In genomic region chr3:10265833-10266232, GRCh38 we compare ENCODE assay signal across 26 cellular contexts. TPM values are rescaled to one million over a fixed set of nuclear protein-coding genes. Genes with fewer than 3 reads are reported as not detected.
DNase-seq lines count a peak whose midpoint lies in the region; ATAC-seq and TF ChIP-seq lines count a peak whose summit lies in the region.
"Had no signal": no experiment of that assay in that cellular context is flagged by ENCODE, and none has a peak within 500 bp of the region (broad histone marks: within the 10 kb centered on the region; RNA-seq: fewer than 3 reads in every experiment).

No MANE protein-coding gene starts in this region.

- H3K9me3 Mint-ChIP-seq in activated naive CD4-positive, alpha-beta T cell treated with anti-CD3 and anti-CD28 coated beads, Interleukin-2, amount 10 ng/mL, durations not matched to agents 7 days and 5 days: no peaks in the 10 kb centered on the region
- no peaks in the 10 kb centered on the region for H3K9me3 Mint-ChIP-seq in activated naive CD4-positive, alpha-beta T cell treated with anti-CD3 and anti-CD28 coated beads, Interleukin-2, amount 50 U/mL, for 72 hours
- no peaks in the 10 kb centered on the region for H3K9me3 Mint-ChIP-seq in effector memory CD8-positive, alpha-beta T cell
- H3K9me3 Mint-ChIP-seq in stimulated activated effector memory CD8-positive, alpha-beta T cell treated with anti-CD3 and anti-CD28 coated beads, Interleukin-12 subunit alpha, Interleukin-12 subunit beta, amount 100 ng/mL, for 72 hours: no peaks in the 10 kb centered on the region
- H3K9me3 Mint-ChIP-seq: memory B cell had no signal

- no peaks in the 10 kb centered on the region for H3K36me3 ChIP-seq in breast epithelium

- H3K4me1 ChIP-seq in breast epithelium: no peaks in the 10 kb centered on the region
- H3K4me1 ChIP-seq: BLaER1 had no signal

- H3K27me3 ChIP-seq in breast epithelium: no peaks in the 10 kb centered on the region
- H3K27me3 ChIP-seq: BLaER1, body of pancreas had no signal

- H3K27ac ChIP-seq in breast epithelium: no peak overlapping the region
- H3K27ac ChIP-seq: BLaER1, body of pancreas, PC-9, skin epidermis had no signal

- no peaks in the 10 kb centered on the region for H3K9me3 ChIP-seq in T-helper 17 cell (ENCODE audit: control insufficient read depth, low read length, poor library complexity, severe bottlenecking)
- H3K9me3 ChIP-seq in breast epithelium: no peaks in the 10 kb centered on the region
- H3K9me3 ChIP-seq: BLaER1, body of pancreas had no signal

- ATAC-seq in activated naive CD4-positive, alpha-beta T cell treated with anti-CD3 and anti-CD28 coated beads, Interleukin-2, amount 50 U/mL, for 72 hours: no peak
- no peak for ATAC-seq in T-helper 17 cell
- no peak for ATAC-seq in effector memory CD8-positive, alpha-beta T cell (replicated peaks)
- no peak for ATAC-seq in stimulated activated effector memory CD8-positive, alpha-beta T cell treated with anti-CD3 and anti-CD28 coated beads, Interleukin-12 subunit alpha, Interleukin-12 subunit beta, amount 100 ng/mL, for 72 hours
- ATAC-seq: body of pancreas, left colon, Right ventricle myocardium inferior had no signal

- no peak for DNase-seq in activated naive CD4-positive, alpha-beta T cell treated with anti-CD3 and anti-CD28 coated beads, Interleukin-2, amount 10 ng/mL, durations not matched to agents 7 days and 5 days
- DNase-seq in activated naive CD4-positive, alpha-beta T cell treated with anti-CD3 and anti-CD28 coated beads, Interleukin-2, amount 50 U/mL, for 72 hours (ENCODE audit: low spot score in 2 of 2): no peak
- DNase-seq in T-helper 17 cell (no peak), breast epithelium (ENCODE audit: low spot score in 2 of 2) (no peak), medulla oblongata (ENCODE audit: extremely low spot score) (no peak)
- DNase-seq in effector memory CD8-positive, alpha-beta T cell: no peak
- no peak for DNase-seq in stimulated activated effector memory CD8-positive, alpha-beta T cell treated with anti-CD3 and anti-CD28 coated beads, Interleukin-12 subunit alpha, Interleukin-12 subunit beta, amount 100 ng/mL, for 72 hours (ENCODE audit: low spot score in 2 of 2)
- DNase-seq: body of pancreas, Calu3, DND-41, HCEC 1CT, hippocampal formation, left colon, NCI-H1105 treated with DMSO at 0.1 percent for 48 hours, NCI-H2029, NCI-H526 treated with DMSO at 0.1 percent for 48 hours, occipital lobe, PC-9, trophoblast cell had no signal

- no peak for TF ChIP-seq CTCF in breast epithelium (IDR thresholded peaks at IDR 0.05)

- peak overlapping the region; percentile 46 for H3K27ac Mint-ChIP-seq in activated naive CD4-positive, alpha-beta T cell treated with anti-CD3 and anti-CD28 coated beads, Interleukin-2, amount 10 ng/mL, durations not matched to agents 7 days and 5 days
- peak overlapping the region in 1 of 2 donors; percentile 78 for H3K27ac Mint-ChIP-seq in activated naive CD4-positive, alpha-beta T cell treated with anti-CD3 and anti-CD28 coated beads, Interleukin-2, amount 50 U/mL, for 72 hours
- H3K27ac Mint-ChIP-seq in T-helper 17 cell: peak overlapping the region; percentile 32
- H3K27ac Mint-ChIP-seq in effector memory CD8-positive, alpha-beta T cell: peak overlapping the region; percentile 51 to 69
- H3K27ac Mint-ChIP-seq in stimulated activated effector memory CD8-positive, alpha-beta T cell treated with anti-CD3 and anti-CD28 coated beads, Interleukin-12 subunit alpha, Interleukin-12 subunit beta, amount 100 ng/mL, for 72 hours: peak overlapping the region; percentile 56

- peaks cover 65% of the 10 kb centered on the region for H3K36me3 Mint-ChIP-seq in activated naive CD4-positive, alpha-beta T cell treated with anti-CD3 and anti-CD28 coated beads, Interleukin-2, amount 10 ng/mL, durations not matched to agents 7 days and 5 days
- H3K36me3 Mint-ChIP-seq in activated naive CD4-positive, alpha-beta T cell treated with anti-CD3 and anti-CD28 coated beads, Interleukin-2, amount 50 U/mL, for 72 hours: peaks cover 25 to 66% of the 10 kb centered on the region in 2 donors
- peaks cover 12% of the 10 kb centered on the region for H3K36me3 Mint-ChIP-seq in T-helper 17 cell (ENCODE audit: low read depth)
- H3K36me3 Mint-ChIP-seq in effector memory CD8-positive, alpha-beta T cell (ENCODE audit: insufficient read depth): peaks cover 95% of the 10 kb centered on the region
- peaks cover 100% of the 10 kb centered on the region for H3K36me3 Mint-ChIP-seq in stimulated activated effector memory CD8-positive, alpha-beta T cell treated with anti-CD3 and anti-CD28 coated beads, Interleukin-12 subunit alpha, Interleukin-12 subunit beta, amount 100 ng/mL, for 72 hours

- H3K4me3 ChIP-seq in breast epithelium: no peak overlapping the region
- H3K4me3 ChIP-seq: BLaER1, body of pancreas, PC-9, skin epidermis had no signal

- no peak overlapping the region for H3K4me3 Mint-ChIP-seq in activated naive CD4-positive, alpha-beta T cell treated with anti-CD3 and anti-CD28 coated beads, Interleukin-2, amount 10 ng/mL, durations not matched to agents 7 days and 5 days
- no peak overlapping the region for H3K4me3 Mint-ChIP-seq in T-helper 17 cell
- peak overlapping the region; percentile 9 to 58 for H3K4me3 Mint-ChIP-seq in effector memory CD8-positive, alpha-beta T cell
- no peak overlapping the region for H3K4me3 Mint-ChIP-seq in stimulated activated effector memory CD8-positive, alpha-beta T cell treated with anti-CD3 and anti-CD28 coated beads, Interleukin-12 subunit alpha, Interleukin-12 subunit beta, amount 100 ng/mL, for 72 hours
- H3K4me3 Mint-ChIP-seq: memory B cell had no signal

- peaks cover 62% of the 10 kb centered on the region for H3K4me1 Mint-ChIP-seq in activated naive CD4-positive, alpha-beta T cell treated with anti-CD3 and anti-CD28 coated beads, Interleukin-2, amount 10 ng/mL, durations not matched to agents 7 days and 5 days
- H3K4me1 Mint-ChIP-seq in T-helper 17 cell: peaks cover 45% of the 10 kb centered on the region
- peaks cover 55 to 66% of the 10 kb centered on the region in 2 donors for H3K4me1 Mint-ChIP-seq in effector memory CD8-positive, alpha-beta T cell (ENCODE audit: low read depth in 2 of 2)
- H3K4me1 Mint-ChIP-seq in stimulated activated effector memory CD8-positive, alpha-beta T cell treated with anti-CD3 and anti-CD28 coated beads, Interleukin-12 subunit alpha, Interleukin-12 subunit beta, amount 100 ng/mL, for 72 hours: peaks cover 68% of the 10 kb centered on the region

- CTCF ChIA-PET in activated naive CD4-positive, alpha-beta T cell treated with anti-CD3 and anti-CD28 coated beads, Interleukin-2, amount 10 ng/mL, durations not matched to agents 7 days and 5 days (lab: Charles Lee): interaction anchor here (1.6 kb wide), 1 partner anchor 8 kb away, joined by 3 read pairs; no protein-coding TSS in a partner anchor

- no peak for TF ChIP-seq POLR2A in breast epithelium (IDR thresholded peaks at IDR 0.05)

- intact Hi-C loops in breast epithelium (cut with DNase I; ENCODE audit: low total_unique reads): no loop called here

- no peaks in the 10 kb centered on the region for H3K27me3 Mint-ChIP-seq in activated naive CD4-positive, alpha-beta T cell treated with anti-CD3 and anti-CD28 coated beads, Interleukin-2, amount 10 ng/mL, durations not matched to agents 7 days and 5 days
- H3K27me3 Mint-ChIP-seq in T-helper 17 cell: no peaks in the 10 kb centered on the region
- no peaks in the 10 kb centered on the region for H3K27me3 Mint-ChIP-seq in effector memory CD8-positive, alpha-beta T cell
- H3K27me3 Mint-ChIP-seq: memory B cell had no signal

RNA-seq across cellular contexts. Expression of gene TATDN2, which starts 17.6 kb away (rescaled TPM):
- total RNA-seq in activated naive CD4-positive, alpha-beta T cell treated with anti-CD3 and anti-CD28 coated beads, Interleukin-2, amount 50 U/mL, for 72 hours: 10 to 100 TPM; 40.8 to 56.3 TPM
- total RNA-seq in T-helper 17 cell (10 to 100 TPM; 56.8 to 63.7 TPM), breast epithelium (10 to 100 TPM; 14.6 to 19.3 (median 18.7) TPM)

RNA-seq across cellular contexts. Expression of gene GHRL, which starts 26.9 kb away (rescaled TPM):
- total RNA-seq in activated naive CD4-positive, alpha-beta T cell treated with anti-CD3 and anti-CD28 coated beads, Interleukin-2, amount 50 U/mL, for 72 hours: not detected
- total RNA-seq in T-helper 17 cell (under 1 TPM; 0.73 to 0.85 TPM), breast epithelium (1 to 10 TPM in 1 of 3 donors, under 1 TPM in 1, not detected in 1; 0.66 to 1.0 TPM)
- total RNA-seq: activated CD8-positive, alpha-beta memory T cell treated with anti-CD3 and anti-CD28 coated beads for 36 hours; chondrocyte; MCF 10A; occipital lobe; PC-9 had no signal

RNA-seq across cellular contexts. Expression of gene SEC13, which starts 55.1 kb away (rescaled TPM):
- 100 to 1,000 TPM in 1 of 2 donors, 10 to 100 TPM in 1; 91.9 to 113 TPM for total RNA-seq in activated naive CD4-positive, alpha-beta T cell treated with anti-CD3 and anti-CD28 coated beads, Interleukin-2, amount 50 U/mL, for 72 hours
- 10 to 100 TPM; 87.0 to 88.0 TPM for total RNA-seq in T-helper 17 cell
- 100 to 1,000 TPM in 1 of 3 donors, 10 to 100 TPM in 2; 80.2 to 111 (median 87.7) TPM for total RNA-seq in breast epithelium

Comparison
In these comparisons a context has a peak if more than half of its experiments do, and no peak if none do; other contexts are left out.
1. H3K4me3 Mint-ChIP-seq: peak in effector memory CD8-positive, alpha-beta T cell (2 of 2); none in activated naive CD4-positive, alpha-beta T cell treated with anti-CD3 and anti-CD28 coated beads, Interleukin-2, amount 10 ng/mL, durations not matched to agents 7 days and 5 days (single experiment), T-helper 17 cell (single experiment) and stimulated activated effector memory CD8-positive, alpha-beta T cell treated with anti-CD3 and anti-CD28 coated beads, Interleukin-12 subunit alpha, Interleukin-12 subunit beta, amount 100 ng/mL, for 72 hours (single experiment).